Comparison of ENCODE assay signal across 13 cellular contexts in the genomic region with DNA sequence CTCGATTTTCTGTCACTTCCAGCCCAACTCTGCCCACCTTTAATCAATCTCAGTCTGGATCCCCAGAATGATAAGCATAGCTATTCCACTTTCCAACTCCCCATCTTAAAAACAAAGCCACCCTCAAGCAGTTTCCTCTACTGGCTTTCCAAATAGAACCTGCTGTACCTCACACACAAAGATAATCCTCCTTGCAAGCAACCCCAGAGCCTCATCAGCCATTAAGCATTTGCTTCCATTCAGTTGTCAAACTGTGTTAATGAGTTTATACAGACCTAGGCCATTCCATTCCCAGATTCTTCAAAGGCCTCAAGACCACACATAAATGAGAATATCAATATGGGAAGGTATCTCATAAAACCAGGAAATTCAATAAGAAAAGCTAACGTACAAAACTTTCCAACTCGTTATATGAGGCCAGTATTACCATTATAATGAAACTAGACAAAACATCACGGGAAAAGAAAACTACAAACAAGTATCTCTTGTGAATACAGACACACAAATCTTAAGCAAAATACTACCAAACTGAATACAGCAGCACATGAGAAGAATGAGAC.
DNase-seq lines count a peak whose midpoint lies in the region; ATAC-seq and TF ChIP-seq lines count a peak whose summit lies in the region.
"Had no signal": no experiment of that assay in that cellular context is flagged by ENCODE, and none has a peak within 500 bp of the region (broad histone marks: within the 10 kb centered on the region; RNA-seq: fewer than 3 reads in every experiment).

No MANE protein-coding gene starts in this region.

- ATAC-seq in WTC11: no peak

- no peaks in the 10 kb centered on the region for H3K27me3 Mint-ChIP-seq in WTC11 (ENCODE audit: low read depth)
- no peaks in the 10 kb centered on the region for H3K27me3 Mint-ChIP-seq in neural crest cell (ENCODE audit: low read depth)
- H3K27me3 Mint-ChIP-seq: CD4-positive, CD25-positive, alpha-beta regulatory T cell; CD8-positive, alpha-beta memory T cell had no signal

- in situ Hi-C loops in HAP-1 (cut with MboI; ENCODE audit: low sequenced_read_pairs): no loop called here

- TF ChIP-seq CTCF in WTC11 (IDR thresholded peaks at IDR 0.05) (no peak), neural crest cell (conservative IDR thresholded peaks at IDR 0.05) (no peak)

- DNase-seq in HAP-1 (ENCODE audit: low spot score in 2 of 2) (peak; percentile 60 to 94), WTC11 (ENCODE audit: low spot score) (no peak), neural crest cell (ENCODE audit: low read depth, low spot score) (no peak), NCI-H446 (lab: John Stamatoyannopoulos, UW) (no peak), cerebellar cortex (ENCODE audit: low spot score) (no peak), cerebellum (ENCODE audit: low spot score) (no peak)
- DNase-seq: BE2C; C1 segment of cervical spinal cord; CD4-positive, CD25-positive, alpha-beta regulatory T cell; CD8-positive, alpha-beta memory T cell; COR-L47; DMS 273 treated with DMSO at 0.1 percent for 48 hours; DMS53 had no signal

- CTCF ChIA-PET in WTC11 (lab: Charles Lee): no interaction called here

- peaks cover 24% of the 10 kb centered on the region for H3K36me3 ChIP-seq in HAP-1 (replicated peaks)

- H3K27ac Mint-ChIP-seq in WTC11 (peak overlapping the region; percentile 73), neural crest cell (ENCODE audit: unreplicated experiment) (peak overlapping the region; percentile 14)
- H3K27ac Mint-ChIP-seq: CD4-positive, CD25-positive, alpha-beta regulatory T cell; CD8-positive, alpha-beta memory T cell had no signal

- H3K36me3 Mint-ChIP-seq in WTC11 (peaks cover 48% of the 10 kb centered on the region), neural crest cell (ENCODE audit: low read depth) (peaks cover 42% of the 10 kb centered on the region)

- POLR2A ChIA-PET in WTC11 (lab: Charles Lee): no interaction called here

- no peak overlapping the region for H3K4me3 ChIP-seq in HAP-1

- no peaks in the 10 kb centered on the region for H3K27me3 ChIP-seq in HAP-1 (ENCODE audit: low read depth)
- H3K27me3 ChIP-seq: BE2C had no signal

- H3K4me1 Mint-ChIP-seq in WTC11: peaks cover 18% of the 10 kb centered on the region
- peaks cover 24% of the 10 kb centered on the region for H3K4me1 Mint-ChIP-seq in neural crest cell

- peaks cover 22% of the 10 kb centered on the region for H3K4me1 ChIP-seq in HAP-1
- H3K4me1 ChIP-seq: BE2C had no signal

- H3K9me3 ChIP-seq in HAP-1: no peaks in the 10 kb centered on the region
- H3K9me3 ChIP-seq: BE2C had no signal

- H3K4me3 Mint-ChIP-seq in WTC11: no peak overlapping the region
- H3K4me3 Mint-ChIP-seq in neural crest cell: no peak overlapping the region
- H3K4me3 Mint-ChIP-seq: CD4-positive, CD25-positive, alpha-beta regulatory T cell; CD8-positive, alpha-beta memory T cell had no signal

- H3K9me3 Mint-ChIP-seq in WTC11 (no peaks in the 10 kb centered on the region), neural crest cell (peaks cover 2% of the 10 kb centered on the region)
- H3K9me3 Mint-ChIP-seq: CD4-positive, CD25-positive, alpha-beta regulatory T cell; CD8-positive, alpha-beta memory T cell had no signal

TF ChIP-seq in WTC11, 78 proteins besides CTCF, POLR2A, EP300 and RAD21:
- no peak for TF ChIP-seq ZNF263 (CRISPR knock-in tag; IDR thresholded peaks at IDR 0.05; ENCODE audit: low read depth)
- TF ChIP-seq ELF4 (CRISPR knock-in tag; IDR thresholded peaks at IDR 0.05; ENCODE audit: low read depth): no peak
- TF ChIP-seq EMX1 (CRISPR knock-in tag; IDR thresholded peaks at IDR 0.05): no peak
- TF ChIP-seq, protein P1, sequence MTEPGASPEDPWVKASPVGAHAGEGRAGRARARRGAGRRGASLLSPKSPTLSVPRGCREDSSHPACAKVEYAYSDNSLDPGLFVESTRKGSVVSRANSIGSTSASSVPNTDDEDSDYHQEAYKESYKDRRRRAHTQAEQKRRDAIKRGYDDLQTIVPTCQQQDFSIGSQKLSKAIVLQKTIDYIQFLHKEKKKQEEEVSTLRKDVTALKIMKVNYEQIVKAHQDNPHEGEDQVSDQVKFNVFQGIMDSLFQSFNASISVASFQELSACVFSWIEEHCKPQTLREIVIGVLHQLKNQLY (CRISPR knock-in tag; IDR thresholded peaks at IDR 0.05): no peak
- TF ChIP-seq, protein P2, sequence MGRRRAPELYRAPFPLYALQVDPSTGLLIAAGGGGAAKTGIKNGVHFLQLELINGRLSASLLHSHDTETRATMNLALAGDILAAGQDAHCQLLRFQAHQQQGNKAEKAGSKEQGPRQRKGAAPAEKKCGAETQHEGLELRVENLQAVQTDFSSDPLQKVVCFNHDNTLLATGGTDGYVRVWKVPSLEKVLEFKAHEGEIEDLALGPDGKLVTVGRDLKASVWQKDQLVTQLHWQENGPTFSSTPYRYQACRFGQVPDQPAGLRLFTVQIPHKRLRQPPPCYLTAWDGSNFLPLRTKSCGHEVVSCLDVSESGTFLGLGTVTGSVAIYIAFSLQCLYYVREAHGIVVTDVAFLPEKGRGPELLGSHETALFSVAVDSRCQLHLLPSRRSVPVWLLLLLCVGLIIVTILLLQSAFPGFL (CRISPR knock-in tag; IDR thresholded peaks at IDR 0.05; ENCODE audit: borderline replicate concordance): no peak
- TF ChIP-seq, protein P3, sequence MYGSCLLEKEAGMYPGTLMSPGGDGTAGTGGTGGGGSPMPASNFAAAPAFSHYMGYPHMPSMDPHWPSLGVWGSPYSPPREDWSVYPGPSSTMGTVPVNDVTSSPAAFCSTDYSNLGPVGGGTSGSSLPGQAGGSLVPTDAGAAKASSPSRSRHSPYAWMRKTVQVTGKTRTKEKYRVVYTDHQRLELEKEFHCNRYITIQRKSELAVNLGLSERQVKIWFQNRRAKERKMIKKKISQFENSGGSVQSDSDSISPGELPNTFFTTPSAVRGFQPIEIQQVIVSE (CRISPR knock-in tag; IDR thresholded peaks at IDR 0.05; ENCODE audit: borderline replicate concordance): no peak
- TF ChIP-seq MXD4 (CRISPR knock-in tag; IDR thresholded peaks at IDR 0.05; ENCODE audit: borderline replicate concordance): no peak
- TF ChIP-seq, protein P4, sequence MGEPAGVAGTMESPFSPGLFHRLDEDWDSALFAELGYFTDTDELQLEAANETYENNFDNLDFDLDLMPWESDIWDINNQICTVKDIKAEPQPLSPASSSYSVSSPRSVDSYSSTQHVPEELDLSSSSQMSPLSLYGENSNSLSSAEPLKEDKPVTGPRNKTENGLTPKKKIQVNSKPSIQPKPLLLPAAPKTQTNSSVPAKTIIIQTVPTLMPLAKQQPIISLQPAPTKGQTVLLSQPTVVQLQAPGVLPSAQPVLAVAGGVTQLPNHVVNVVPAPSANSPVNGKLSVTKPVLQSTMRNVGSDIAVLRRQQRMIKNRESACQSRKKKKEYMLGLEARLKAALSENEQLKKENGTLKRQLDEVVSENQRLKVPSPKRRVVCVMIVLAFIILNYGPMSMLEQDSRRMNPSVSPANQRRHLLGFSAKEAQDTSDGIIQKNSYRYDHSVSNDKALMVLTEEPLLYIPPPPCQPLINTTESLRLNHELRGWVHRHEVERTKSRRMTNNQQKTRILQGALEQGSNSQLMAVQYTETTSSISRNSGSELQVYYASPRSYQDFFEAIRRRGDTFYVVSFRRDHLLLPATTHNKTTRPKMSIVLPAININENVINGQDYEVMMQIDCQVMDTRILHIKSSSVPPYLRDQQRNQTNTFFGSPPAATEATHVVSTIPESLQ (CRISPR knock-in tag; IDR thresholded peaks at IDR 0.05): no peak
- no peak for TF ChIP-seq GTF2I (CRISPR knock-in tag; conservative IDR thresholded peaks at IDR 0.05)
- TF ChIP-seq, protein P5, sequence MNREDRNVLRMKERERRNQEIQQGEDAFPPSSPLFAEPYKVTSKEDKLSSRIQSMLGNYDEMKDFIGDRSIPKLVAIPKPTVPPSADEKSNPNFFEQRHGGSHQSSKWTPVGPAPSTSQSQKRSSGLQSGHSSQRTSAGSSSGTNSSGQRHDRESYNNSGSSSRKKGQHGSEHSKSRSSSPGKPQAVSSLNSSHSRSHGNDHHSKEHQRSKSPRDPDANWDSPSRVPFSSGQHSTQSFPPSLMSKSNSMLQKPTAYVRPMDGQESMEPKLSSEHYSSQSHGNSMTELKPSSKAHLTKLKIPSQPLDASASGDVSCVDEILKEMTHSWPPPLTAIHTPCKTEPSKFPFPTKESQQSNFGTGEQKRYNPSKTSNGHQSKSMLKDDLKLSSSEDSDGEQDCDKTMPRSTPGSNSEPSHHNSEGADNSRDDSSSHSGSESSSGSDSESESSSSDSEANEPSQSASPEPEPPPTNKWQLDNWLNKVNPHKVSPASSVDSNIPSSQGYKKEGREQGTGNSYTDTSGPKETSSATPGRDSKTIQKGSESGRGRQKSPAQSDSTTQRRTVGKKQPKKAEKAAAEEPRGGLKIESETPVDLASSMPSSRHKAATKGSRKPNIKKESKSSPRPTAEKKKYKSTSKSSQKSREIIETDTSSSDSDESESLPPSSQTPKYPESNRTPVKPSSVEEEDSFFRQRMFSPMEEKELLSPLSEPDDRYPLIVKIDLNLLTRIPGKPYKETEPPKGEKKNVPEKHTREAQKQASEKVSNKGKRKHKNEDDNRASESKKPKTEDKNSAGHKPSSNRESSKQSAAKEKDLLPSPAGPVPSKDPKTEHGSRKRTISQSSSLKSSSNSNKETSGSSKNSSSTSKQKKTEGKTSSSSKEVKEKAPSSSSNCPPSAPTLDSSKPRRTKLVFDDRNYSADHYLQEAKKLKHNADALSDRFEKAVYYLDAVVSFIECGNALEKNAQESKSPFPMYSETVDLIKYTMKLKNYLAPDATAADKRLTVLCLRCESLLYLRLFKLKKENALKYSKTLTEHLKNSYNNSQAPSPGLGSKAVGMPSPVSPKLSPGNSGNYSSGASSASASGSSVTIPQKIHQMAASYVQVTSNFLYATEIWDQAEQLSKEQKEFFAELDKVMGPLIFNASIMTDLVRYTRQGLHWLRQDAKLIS (CRISPR knock-in tag; IDR thresholded peaks at IDR 0.05; ENCODE audit: borderline replicate concordance): no peak
- no peak for TF ChIP-seq HMGA2 (CRISPR knock-in tag; IDR thresholded peaks at IDR 0.05)
- TF ChIP-seq NFE2L1 (CRISPR knock-in tag; IDR thresholded peaks at IDR 0.05): no peak
- no peak for TF ChIP-seq ZNF396 (CRISPR knock-in tag; IDR thresholded peaks at IDR 0.05; ENCODE audit: borderline replicate concordance)
- TF ChIP-seq, protein P6, sequence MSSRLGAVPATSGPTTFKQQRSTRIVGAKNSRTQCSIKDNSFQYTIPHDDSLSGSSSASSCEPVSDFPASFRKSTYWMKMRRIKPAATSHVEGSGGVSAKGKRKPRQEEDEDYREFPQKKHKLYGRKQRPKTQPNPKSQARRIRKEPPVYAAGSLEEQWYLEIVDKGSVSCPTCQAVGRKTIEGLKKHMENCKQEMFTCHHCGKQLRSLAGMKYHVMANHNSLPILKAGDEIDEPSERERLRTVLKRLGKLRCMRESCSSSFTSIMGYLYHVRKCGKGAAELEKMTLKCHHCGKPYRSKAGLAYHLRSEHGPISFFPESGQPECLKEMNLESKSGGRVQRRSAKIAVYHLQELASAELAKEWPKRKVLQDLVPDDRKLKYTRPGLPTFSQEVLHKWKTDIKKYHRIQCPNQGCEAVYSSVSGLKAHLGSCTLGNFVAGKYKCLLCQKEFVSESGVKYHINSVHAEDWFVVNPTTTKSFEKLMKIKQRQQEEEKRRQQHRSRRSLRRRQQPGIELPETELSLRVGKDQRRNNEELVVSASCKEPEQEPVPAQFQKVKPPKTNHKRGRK (CRISPR knock-in tag; IDR thresholded peaks at IDR 0.05; ENCODE audit: borderline replicate concordance): no peak

Comparison
In these comparisons a context has a peak if more than half of its experiments do, and no peak if none do; other contexts are left out.
1. DNase-seq: peak in HAP-1 (2 of 2); none in WTC11 (single experiment), neural crest cell (single experiment), NCI-H446 (0 of 2), cerebellar cortex (single experiment) and cerebellum (single experiment).